ENCODE assay signal across 14 cellular contexts in the genomic region with DNA sequence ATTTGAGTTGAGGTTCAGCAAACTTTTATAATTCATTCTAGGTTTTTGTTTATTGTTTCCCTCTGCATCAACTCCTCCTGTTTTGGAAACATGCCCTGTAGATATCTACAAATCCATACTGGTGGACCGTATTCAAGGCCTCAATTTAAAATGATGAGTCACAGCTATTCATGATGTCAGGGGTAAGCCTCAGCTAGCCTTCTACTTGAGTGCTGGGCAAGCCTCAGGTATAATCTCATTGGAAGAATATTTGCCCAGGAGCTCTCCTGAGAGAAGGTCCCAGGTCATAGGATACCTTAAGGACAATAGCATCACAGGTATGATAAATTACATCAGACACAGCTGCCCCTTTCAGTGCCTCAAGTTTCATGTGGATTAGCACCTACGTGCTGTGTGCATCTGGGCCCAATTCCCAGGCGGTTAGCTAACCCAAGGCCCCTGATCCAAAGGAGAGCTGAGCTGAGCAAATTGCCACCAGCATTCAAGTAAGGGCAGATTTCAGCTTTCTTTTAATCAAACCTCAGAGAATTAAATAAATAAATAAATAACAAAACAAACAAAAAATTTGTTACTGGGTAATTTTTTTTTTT.
DNase-seq lines count a peak whose midpoint lies in the region; ATAC-seq and TF ChIP-seq lines count a peak whose summit lies in the region.
"Had no signal": no experiment of that assay in that cellular context is flagged by ENCODE, and none has a peak within 500 bp of the region (broad histone marks: within the 10 kb centered on the region; RNA-seq: fewer than 3 reads in every experiment).

No MANE protein-coding gene starts in this region.

- TF ChIP-seq CTCF in fibroblast of villous mesenchyme (IDR thresholded peaks at IDR 0.05; ENCODE audit: insufficient read depth, low read depth, low read length), result no peak

- DNase-seq in Right ventricle myocardium inferior (ENCODE audit: missing footprints), result no peak
- DNase-seq in cardiac septum (ENCODE audit: low spot score), result no peak
- DNase-seq in NCI-H69 (lab: John Stamatoyannopoulos, UW), result peak; percentile 99
- peak; percentile 9 for DNase-seq in fibroblast of villous mesenchyme (ENCODE audit: low read depth)
- no peak for DNase-seq in retina
- DNase-seq in left colon, result no peak
- DNase-seq: amygdala; Calu3; IMR-90; mucosa of descending colon; stimulated activated CD4-positive, alpha-beta T cell treated with anti-CD3 and anti-CD28 coated beads, Interleukin-15, amount 100 ng/mL, for 24 hours had no signal

- no peak overlapping the region for H3K4me3 ChIP-seq in fibroblast of villous mesenchyme (ENCODE audit: low read depth, low read length)
- H3K4me3 ChIP-seq: mucosa of descending colon, PC-9 had no signal

- ATAC-seq in Right ventricle myocardium inferior, result peak; percentile 52
- ATAC-seq in left colon, result no peak
- ATAC-seq in GM21529 (IDR thresholded peaks at IDR 0.05; ENCODE audit: unreplicated experiment), result no peak
- no peak for ATAC-seq in GM21619 (IDR thresholded peaks at IDR 0.05; ENCODE audit: unreplicated experiment)
- ATAC-seq: mucosa of descending colon had no signal

- intact Hi-C loops in Right ventricle myocardium inferior (cut with DNase I), result no loop called here
- intact Hi-C loops in cardiac septum (cut with DNase I), result no loop called here
- intact Hi-C loops in left colon (cut with DNase I, micrococcal nuclease), result no loop called here

Comparison
In these comparisons a context has a peak if more than half of its experiments do, and no peak if none do; other contexts are left out.
1. DNase-seq: peak in NCI-H69 (single experiment) and fibroblast of villous mesenchyme (single experiment); none in Right ventricle myocardium inferior (single experiment), cardiac septum (single experiment), retina (single experiment) and left colon (0 of 2).